ENCODE assay signal across 4 cellular contexts in the genomic region with DNA sequence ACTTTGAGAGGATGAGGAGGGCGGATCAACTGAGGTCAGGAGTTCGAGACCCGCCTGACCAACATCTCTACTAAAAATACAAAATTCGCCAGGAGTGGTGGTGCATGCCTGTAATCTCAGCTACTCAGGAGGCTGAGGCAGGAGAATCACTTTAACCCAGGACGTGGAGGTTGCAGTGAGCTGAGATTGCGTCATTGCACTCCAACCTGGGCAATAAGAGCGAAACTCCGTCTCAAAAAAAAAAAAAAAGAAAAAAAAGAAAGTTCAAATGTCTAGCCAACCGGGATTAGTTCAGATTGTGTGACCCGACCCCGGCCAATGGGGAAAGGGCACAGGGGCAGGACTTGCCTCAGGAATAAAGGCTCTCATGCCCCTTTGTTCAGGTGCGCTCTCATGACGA. TPM values are rescaled to one million over a fixed set of nuclear protein-coding genes. Genes with fewer than 3 reads are reported as not detected.
"Had no signal": no experiment of that assay in that cellular context is flagged by ENCODE, and none has a peak within 500 bp of the region (broad histone marks: within the 10 kb centered on the region; RNA-seq: fewer than 3 reads in every experiment).

No MANE protein-coding gene starts in this region.

RNA-seq across cellular contexts. Expression of a gene that starts 5.8 kb away (rescaled TPM):
- total RNA-seq: MCF 10A, NCI-H460 had no signal

RNA-seq across cellular contexts. Expression of a gene that starts 5.9 kb away (rescaled TPM):
- total RNA-seq: LHCN-M2, M059J, MCF 10A, NCI-H460 had no signal

RNA-seq across cellular contexts. Expression of a gene that starts 58.2 kb away (rescaled TPM):
- total RNA-seq: LHCN-M2, M059J, MCF 10A, NCI-H460 had no signal
